Comparison of ENCODE assay signal across 17 cellular contexts in the genomic region with DNA sequence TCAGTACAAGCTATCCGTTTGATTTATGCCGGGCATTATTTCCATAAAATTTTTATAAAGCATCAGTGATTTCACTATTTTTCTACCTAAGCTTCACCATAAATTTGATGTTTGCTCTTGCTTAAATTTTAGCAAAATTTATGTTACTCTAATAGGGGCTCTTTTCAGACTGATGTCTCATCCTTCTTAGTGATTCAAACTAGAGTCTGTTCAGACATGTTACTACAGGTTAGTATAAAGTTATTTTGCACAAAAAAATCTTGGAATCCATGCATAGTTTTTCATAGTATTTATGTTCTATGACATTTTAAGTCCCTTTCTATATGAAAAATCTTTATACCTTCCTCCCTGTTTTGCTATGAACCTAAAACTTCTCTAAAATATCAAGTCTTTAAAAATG.
DNase-seq lines count a peak whose midpoint lies in the region; TF ChIP-seq lines count a peak whose summit lies in the region.
"Had no signal": no experiment of that assay in that cellular context is flagged by ENCODE, and none has a peak within 500 bp of the region (broad histone marks: within the 10 kb centered on the region; RNA-seq: fewer than 3 reads in every experiment).

No MANE protein-coding gene starts in this region.

- H3K36me3 ChIP-seq in breast epithelium = no peaks in the 10 kb centered on the region
- H3K36me3 ChIP-seq: BLaER1 treated with 17β-estradiol and CSF1 and Interleukin-3, amounts not matched to agents 10 nM and 100 nM had no signal

- no peak for TF ChIP-seq POLR2A in breast epithelium (IDR thresholded peaks at IDR 0.05)

- no peaks in the 10 kb centered on the region for H3K36me3 Mint-ChIP-seq in MCF 10A (ENCODE audit: insufficient read depth, unreplicated experiment)
- H3K36me3 Mint-ChIP-seq: CD8-positive, alpha-beta T cell had no signal

- H3K27me3 ChIP-seq in breast epithelium (no peaks in the 10 kb centered on the region), dorsolateral prefrontal cortex (no peaks in the 10 kb centered on the region)
- H3K27me3 ChIP-seq: BLaER1 treated with 17β-estradiol and CSF1 and Interleukin-3, amounts not matched to agents 10 nM and 100 nM had no signal

- POLR2A ChIA-PET in MCF 10A (lab: Yijun Ruan, JAX) = no interaction called here

- no peaks in the 10 kb centered on the region for H3K9me3 Mint-ChIP-seq in MCF 10A (ENCODE audit: unreplicated experiment)
- H3K9me3 Mint-ChIP-seq: CD4-positive, alpha-beta T cell had no signal

- no peaks in the 10 kb centered on the region for H3K27me3 Mint-ChIP-seq in MCF 10A (ENCODE audit: insufficient read depth, unreplicated experiment)
- H3K27me3 Mint-ChIP-seq: B cell; CD4-positive, alpha-beta T cell had no signal

- CTCF ChIA-PET in MCF 10A (lab: Yijun Ruan, JAX) = no interaction called here

- no peaks in the 10 kb centered on the region for H3K9me3 ChIP-seq in breast epithelium
- H3K9me3 ChIP-seq: A549; BLaER1 treated with 17β-estradiol and CSF1 and Interleukin-3, amounts not matched to agents 10 nM and 100 nM; Caco-2 had no signal

- H3K27ac ChIP-seq in breast epithelium (no peak overlapping the region), dorsolateral prefrontal cortex (no peak overlapping the region)
- H3K27ac ChIP-seq: 22Rv1; A549; BLaER1 treated with 17β-estradiol and CSF1 and Interleukin-3, amounts not matched to agents 10 nM and 100 nM; C4-2B had no signal

- no peak overlapping the region for H3K4me3 ChIP-seq in breast epithelium
- no peak overlapping the region for H3K4me3 ChIP-seq in epithelial cell of esophagus (ENCODE audit: low read length)
- H3K4me3 ChIP-seq in dorsolateral prefrontal cortex = no peak overlapping the region
- H3K4me3 ChIP-seq: A549; BLaER1 treated with 17β-estradiol and CSF1 and Interleukin-3, amounts not matched to agents 10 nM and 100 nM had no signal

- TF ChIP-seq CTCF in MCF 10A (IDR thresholded peaks at IDR 0.05; ENCODE audit: unreplicated experiment) = no peak
- TF ChIP-seq CTCF in breast epithelium (IDR thresholded peaks at IDR 0.05) = no peak
- TF ChIP-seq CTCF in epithelial cell of esophagus (IDR thresholded peaks at IDR 0.05; ENCODE audit: insufficient read depth, low read depth, low read length, missing control alignments) = no peak
- TF ChIP-seq CTCF in dorsolateral prefrontal cortex (IDR thresholded peaks at IDR 0.05 in 54 of 56, conservative IDR thresholded peaks at IDR 0.05 in 2 of 56; ENCODE audit: low read depth in 1 of 56, partially characterized antibody in 56 of 56) = no peak

- peaks cover 6% of the 10 kb centered on the region for H3K4me1 Mint-ChIP-seq in MCF 10A (ENCODE audit: insufficient read depth, unreplicated experiment)
- H3K4me1 Mint-ChIP-seq: B cell had no signal

- H3K4me1 ChIP-seq in breast epithelium = no peaks in the 10 kb centered on the region
- H3K4me1 ChIP-seq: A549; BLaER1 treated with 17β-estradiol and CSF1 and Interleukin-3, amounts not matched to agents 10 nM and 100 nM; Caco-2 had no signal

- BruUV-seq in MCF 10A (replicated peaks; lab: Mats Ljungman, UMichigan) = no TSS peak

- H3K4me3 Mint-ChIP-seq in MCF 10A (ENCODE audit: unreplicated experiment) = no peak overlapping the region
- H3K4me3 Mint-ChIP-seq: B cell; CD4-positive, alpha-beta T cell; CD8-positive, alpha-beta T cell had no signal

- DNase-seq in MCF 10A (ENCODE audit: unreplicated experiment) (no peak), breast epithelium (ENCODE audit: low spot score in 2 of 2) (no peak), epithelial cell of esophagus (ENCODE audit: low read depth) (peak; percentile 36), dorsolateral prefrontal cortex (no peak)
- no peak for DNase-seq in effector CD8-positive, alpha-beta T cell (lab: John Stamatoyannopoulos, UW)
- DNase-seq: AML-193; Caco-2; Calu3; CD4-positive, alpha-beta T cell; CD8-positive, alpha-beta T cell; DMS79 treated with DMSO at 0.1 percent for 48 hours; GF-D8 had no signal

- H3K27ac Mint-ChIP-seq in MCF 10A (ENCODE audit: low read depth, unreplicated experiment) = peak overlapping the region; percentile 50
- H3K27ac Mint-ChIP-seq: B cell; CD4-positive, alpha-beta T cell; CD8-positive, alpha-beta T cell had no signal

- intact Hi-C loops in MCF 10A (cut with micrococcal nuclease) = no loop called here
- intact Hi-C loops in breast epithelium (cut with DNase I; ENCODE audit: low total_unique reads) = no loop called here
- intact Hi-C loops in dorsolateral prefrontal cortex (cut with DNase I) = no loop called here
